ENCODE assay signal across 8 cellular contexts in the genomic region with DNA sequence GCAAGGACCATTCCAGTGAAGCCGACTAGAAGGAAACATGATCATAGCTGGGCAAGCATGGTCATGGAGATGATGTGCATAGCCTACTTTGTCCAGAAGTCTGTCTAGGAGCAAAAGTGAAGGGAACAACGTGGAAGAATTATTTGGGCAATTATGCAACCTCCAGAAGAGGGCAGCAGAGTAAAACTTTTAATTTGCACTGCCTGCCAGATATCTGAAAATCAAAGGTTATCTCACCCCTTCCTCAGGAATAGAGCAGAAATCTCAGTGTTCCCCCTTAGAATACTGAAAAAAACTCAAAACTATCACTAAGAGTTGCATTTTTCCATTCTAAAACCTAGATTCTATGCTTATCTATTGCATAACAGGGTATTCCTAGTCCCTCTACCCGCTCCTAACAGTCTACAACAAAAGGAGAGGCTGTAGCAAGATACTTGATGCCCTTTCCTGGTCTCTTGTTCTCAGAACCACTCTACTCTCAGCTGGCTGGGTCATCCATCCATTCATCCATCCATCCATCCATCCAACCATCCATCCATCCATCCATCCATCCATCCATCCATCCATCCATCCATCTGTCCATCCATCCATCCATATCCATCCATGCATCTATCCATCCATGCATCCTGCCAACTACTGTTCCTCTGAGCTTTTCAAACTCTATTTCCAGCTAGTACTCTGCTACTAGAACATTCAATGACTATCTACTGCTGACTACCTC. TPM values are rescaled to one million over a fixed set of nuclear protein-coding genes. Genes with fewer than 3 reads are reported as not detected.
DNase-seq lines count a peak whose midpoint lies in the region; ATAC-seq and TF ChIP-seq lines count a peak whose summit lies in the region.

No MANE protein-coding gene starts in this region.

- H3F3A ChIP-seq in Loucy (ENCODE audit: low read depth) = no peaks in the 10 kb centered on the region

- peak overlapping the region; percentile 17 for H3K4me2 ChIP-seq in Loucy (ENCODE audit: low read depth, low read length, poor library complexity, severe bottlenecking)

- H3K79me2 ChIP-seq in ACC112 (ENCODE audit: control insufficient read depth, insufficient read depth, low read length, unreplicated experiment) = no peaks in the 10 kb centered on the region
- H3K79me2 ChIP-seq in Loucy (ENCODE audit: insufficient read depth, low read length) = no peaks in the 10 kb centered on the region

- POLR2A ChIA-PET in naive thymus-derived CD4-positive, alpha-beta T cell (lab: Charles Lee) = interaction anchor here (1.0 kb wide), 1 partner anchor 9 kb away, joined by 3 read pairs; no protein-coding TSS in a partner anchor

- no peak overlapping the region for H3K9ac ChIP-seq in Loucy (ENCODE audit: low read depth, low read length, poor library complexity, severe bottlenecking)

- peak overlapping the region; percentile 20 for H2AFZ ChIP-seq in ACC112 (ENCODE audit: low read length, unreplicated experiment)
- H2AFZ ChIP-seq in Loucy (ENCODE audit: low read length) = no peak overlapping the region

- TF ChIP-seq POLR2A in erythroblast (IDR thresholded peaks at IDR 0.05; ENCODE audit: low read length) = no peak

- no peaks in the 10 kb centered on the region for H4K20me1 ChIP-seq in Loucy (ENCODE audit: insufficient read depth, low read length, poor library complexity, severe bottlenecking)

- H3K4me3 ChIP-seq in ACC112 (ENCODE audit: low read depth, low read length) (peak overlapping the region; percentile 48), Loucy (ENCODE audit: low read length, poor library complexity, severe bottlenecking) (no peak overlapping the region)
- H3K4me3 ChIP-seq in naive thymus-derived CD4-positive, alpha-beta T cell (ENCODE audit: low read length) = no peak overlapping the region

- H3K4me3 Mint-ChIP-seq in T-helper 17 cell = no peak overlapping the region
- no peak overlapping the region for H3K4me3 Mint-ChIP-seq in naive thymus-derived CD4-positive, alpha-beta T cell

- no peaks in the 10 kb centered on the region for H3K9me3 ChIP-seq in Loucy (ENCODE audit: insufficient read depth, low read depth, low read length)
- H3K9me3 ChIP-seq in T-helper 17 cell (ENCODE audit: control insufficient read depth, low read length, poor library complexity, severe bottlenecking) = no peaks in the 10 kb centered on the region
- no peaks in the 10 kb centered on the region for H3K9me3 ChIP-seq in naive thymus-derived CD4-positive, alpha-beta T cell (ENCODE audit: control insufficient read depth in 2 of 3, low read length in 3 of 3)

- H3K36me3 ChIP-seq in ACC112 (ENCODE audit: insufficient read depth, low read length) (no peaks in the 10 kb centered on the region), Loucy (ENCODE audit: insufficient read depth, low read length) (no peaks in the 10 kb centered on the region)
- no peaks in the 10 kb centered on the region for H3K36me3 ChIP-seq in naive thymus-derived CD4-positive, alpha-beta T cell (ENCODE audit: control insufficient read depth in 2 of 3, insufficient read depth in 3 of 3, low read length in 3 of 3)

- no peak overlapping the region for H3K27ac ChIP-seq in ACC112 (ENCODE audit: low read depth, low read length)
- H3K27ac ChIP-seq in naive thymus-derived CD4-positive, alpha-beta T cell (ENCODE audit: low read depth, low read length) = no peak overlapping the region

- ATAC-seq in T-helper 17 cell (peak; percentile 67), GM21717 (IDR thresholded peaks at IDR 0.05; ENCODE audit: unreplicated experiment) (no peak), HG03095 (IDR thresholded peaks at IDR 0.05; ENCODE audit: unreplicated experiment) (no peak)
- peak; percentile 81 for ATAC-seq in naive thymus-derived CD4-positive, alpha-beta T cell

- H3K27me3 ChIP-seq in ACC112 (ENCODE audit: insufficient read depth, low read length) = no peaks in the 10 kb centered on the region
- H3K27me3 ChIP-seq in Loucy (ENCODE audit: insufficient read depth, low read length, poor library complexity, severe bottlenecking) = no peaks in the 10 kb centered on the region
- no peaks in the 10 kb centered on the region for H3K27me3 ChIP-seq in naive thymus-derived CD4-positive, alpha-beta T cell (ENCODE audit: control insufficient read depth in 2 of 2, insufficient read depth in 2 of 2, low read length in 2 of 2)

- peaks cover 6% of the 10 kb centered on the region for H3K27me3 Mint-ChIP-seq in T-helper 17 cell
- peaks cover 0 to 15% (median 0%) of the 10 kb centered on the region in 5 donors for H3K27me3 Mint-ChIP-seq in naive thymus-derived CD4-positive, alpha-beta T cell

- no peaks in the 10 kb centered on the region for H3K36me3 Mint-ChIP-seq in T-helper 17 cell (ENCODE audit: low read depth)
- H3K36me3 Mint-ChIP-seq in naive thymus-derived CD4-positive, alpha-beta T cell = peaks cover 0 to 13% (median 7%) of the 10 kb centered on the region in 5 donors

- CTCF ChIA-PET in naive thymus-derived CD4-positive, alpha-beta T cell (lab: Charles Lee) = interaction anchor here (0.6 to 4.0 kb wide), 21 partner anchors 9 to 958 kb away, joined by 3 to 22 read pairs (median 4); partner anchors contain the start of gene SETD9

- TF ChIP-seq CTCF in Loucy (conservative IDR thresholded peaks at IDR 0.05; ENCODE audit: low read length) = peak; percentile 85

- intact Hi-C loops in naive thymus-derived CD4-positive, alpha-beta T cell (cut with micrococcal nuclease) = loop anchor here (1.0 to 10.0 kb wide), 9 partner anchors 8 to 1560 kb away; partner anchors contain the start of genes PLK2 (in 2 of the 2) and SETD9 (in 1 of the 2)

- H3K27ac Mint-ChIP-seq in T-helper 17 cell = no peak overlapping the region
- H3K27ac Mint-ChIP-seq in naive thymus-derived CD4-positive, alpha-beta T cell = no peak overlapping the region

- H3K4me1 ChIP-seq in ACC112 (ENCODE audit: control insufficient read depth, insufficient read depth, low read length, unreplicated experiment) (peaks cover 8% of the 10 kb centered on the region), Loucy (ENCODE audit: insufficient read depth, low read length, poor library complexity, severe bottlenecking) (no peaks in the 10 kb centered on the region)
- H3K4me1 ChIP-seq in naive thymus-derived CD4-positive, alpha-beta T cell (ENCODE audit: control insufficient read depth in 2 of 2, insufficient read depth in 2 of 2, low read length in 2 of 2) = no peaks in the 10 kb centered on the region

- DNase-seq in DMS114 treated with DMSO at 0.1 percent for 48 hours (lab: John Stamatoyannopoulos, UW; ENCODE audit: unreplicated experiment) = peak; percentile 25
- peak in 1 of 3 donors; percentile 25 for DNase-seq in T-helper 17 cell
- DNase-seq in erythroblast (lab: John Stamatoyannopoulos, UW) = peak; percentile 51 to 73
- peak in 7 of 9 donors; percentile 20 to 62 (median 51) for DNase-seq in naive thymus-derived CD4-positive, alpha-beta T cell

- H3K9me3 Mint-ChIP-seq in naive thymus-derived CD4-positive, alpha-beta T cell = peaks cover 0 to 1% (median 0%) of the 10 kb centered on the region in 11 donors

- peaks cover 8% of the 10 kb centered on the region for H3K4me1 Mint-ChIP-seq in T-helper 17 cell
- H3K4me1 Mint-ChIP-seq in naive thymus-derived CD4-positive, alpha-beta T cell = peaks cover 0 to 6% (median 0%) of the 10 kb centered on the region in 7 donors

- H3K9me2 ChIP-seq in Loucy (replicated peaks; ENCODE audit: low read depth, low read length) = no peaks in the 10 kb centered on the region

RNA-seq across cellular contexts. Expression of gene SETD9, which starts 8.4 kb away (rescaled TPM):
- 1 to 10 TPM; 3.5 to 4.5 TPM for total RNA-seq in T-helper 17 cell
- total RNA-seq in naive thymus-derived CD4-positive, alpha-beta T cell = 1 to 10 TPM; 3.7 to 9.7 (median 6.6) TPM
- 10 to 100 TPM; 11.3 to 11.4 TPM for polyA plus RNA-seq in naive thymus-derived CD4-positive, alpha-beta T cell

RNA-seq across cellular contexts. Expression of gene MIER3, which starts 50.9 kb away (rescaled TPM):
- total RNA-seq in T-helper 17 cell = 10 to 100 TPM; 24.6 to 30.4 TPM
- 10 to 100 TPM; 14.9 to 35.0 (median 26.2) TPM for total RNA-seq in naive thymus-derived CD4-positive, alpha-beta T cell
- polyA plus RNA-seq in naive thymus-derived CD4-positive, alpha-beta T cell = 10 to 100 TPM in 1 of 2 donors, 1 to 10 TPM in 1; 5.5 to 10.8 TPM

Comparison
In these comparisons a context has a peak if more than half of its experiments do, and no peak if none do; other contexts are left out.
1. ATAC-seq: peak in T-helper 17 cell (single experiment) and naive thymus-derived CD4-positive, alpha-beta T cell (single experiment); none in GM21717 (single experiment) and HG03095 (single experiment).